11 cellular contexts compared by ENCODE assay signal in genomic region chr2:2664989-2665833, GRCh38.
DNase-seq lines count a peak whose midpoint lies in the region; ATAC-seq and TF ChIP-seq lines count a peak whose summit lies in the region.
"Had no signal": no experiment of that assay in that cellular context is flagged by ENCODE, and none has a peak within 500 bp of the region (broad histone marks: within the 10 kb centered on the region; RNA-seq: fewer than 3 reads in every experiment).

No MANE protein-coding gene starts in this region.

- H3K4me2 ChIP-seq in fibroblast of lung (ENCODE audit: extremely low read depth, insufficient read depth, low read length): no peak overlapping the region

- TF ChIP-seq CTCF in fibroblast of lung (conservative IDR thresholded peaks at IDR 0.05 in 1 of 2, IDR thresholded peaks at IDR 0.05 in 1 of 2; ENCODE audit: low read depth in 1 of 2, low read length in 2 of 2): no peak
- TF ChIP-seq CTCF in right atrium auricular region (IDR thresholded peaks at IDR 0.05): no peak

- H3K27me3 ChIP-seq in fibroblast of lung (ENCODE audit: control insufficient read depth, insufficient read depth, low read length) (no peaks in the 10 kb centered on the region), right atrium auricular region (no peaks in the 10 kb centered on the region)

- H4K20me1 ChIP-seq in fibroblast of lung (ENCODE audit: control insufficient read depth, extremely low read depth, insufficient read depth, low read length): no peaks in the 10 kb centered on the region

- H3K4me3 ChIP-seq in fibroblast of lung (replicated peaks in 1 of 4; ENCODE audit: control extremely low read depth in 1 of 4, insufficient read depth in 1 of 4, low read depth in 3 of 4, low read length in 4 of 4): no peak overlapping the region
- H3K4me3 ChIP-seq in skeletal muscle cell (ENCODE audit: low read depth, low read length): no peak overlapping the region
- no peak overlapping the region for H3K4me3 ChIP-seq in right atrium auricular region
- H3K4me3 ChIP-seq: lung had no signal

- no peak for ATAC-seq in HG03095 (IDR thresholded peaks at IDR 0.05; ENCODE audit: unreplicated experiment)
- ATAC-seq in GM18858 (IDR thresholded peaks at IDR 0.05; ENCODE audit: unreplicated experiment): no peak

- H3K9ac ChIP-seq in fibroblast of lung (ENCODE audit: insufficient read depth, low read length): no peak overlapping the region

- H3K9me3 ChIP-seq in fibroblast of lung (ENCODE audit: control insufficient read depth, insufficient read depth, low read depth, low read length) (no peaks in the 10 kb centered on the region), right atrium auricular region (no peaks in the 10 kb centered on the region)

- no peaks in the 10 kb centered on the region for H3K79me2 ChIP-seq in fibroblast of lung (ENCODE audit: control insufficient read depth, insufficient read depth, low read length)

- H3K36me3 ChIP-seq in fibroblast of lung (ENCODE audit: control insufficient read depth, insufficient read depth, low read length): no peaks in the 10 kb centered on the region
- H3K36me3 ChIP-seq in right atrium auricular region: no peaks in the 10 kb centered on the region

- no peak overlapping the region for H2AFZ ChIP-seq in fibroblast of lung (ENCODE audit: low read length)

- DNase-seq in H4 (ENCODE audit: low spot score) (peak; percentile 55), RPMI7951 (ENCODE audit: low read depth) (peak; percentile 96), fibroblast of lung (ENCODE audit: low read depth in 2 of 2) (peak; percentile 65 to 92), skeletal muscle cell (ENCODE audit: low read depth) (peak; percentile 50), right atrium auricular region (ENCODE audit: low spot score) (no peak)
- DNase-seq: cerebellar nuclear complex, foreskin melanocyte, NCI-H187 had no signal

- H3K27ac ChIP-seq in fibroblast of lung (ENCODE audit: insufficient read depth, low read length): no peak overlapping the region
- no peak overlapping the region for H3K27ac ChIP-seq in right atrium auricular region

- H3K4me1 ChIP-seq in fibroblast of lung (ENCODE audit: control insufficient read depth, extremely low read depth, insufficient read depth, low read length) (no peaks in the 10 kb centered on the region), right atrium auricular region (peaks cover 0 to 7% of the 10 kb centered on the region in 2 donors)
